8 cellular contexts compared by ENCODE assay signal in genomic region chr7:138738551-138739335, GRCh38. TPM values are rescaled to one million over a fixed set of nuclear protein-coding genes. Genes with fewer than 3 reads are reported as not detected.
A peak's percentile ranks its signal among the peaks of the same experiment; 100 is the strongest.
DNase-seq lines count a peak whose midpoint lies in the region; ATAC-seq and TF ChIP-seq lines count a peak whose summit lies in the region.

No MANE protein-coding gene starts in this region.

- H3K9me3 Mint-ChIP-seq in activated CD4-positive, alpha-beta T cell treated with anti-CD3 and anti-CD28 coated beads, Interleukin-2, amount 10 ng/mL, durations not matched to agents 7 days and 5 days, result peaks cover 5% of the 10 kb centered on the region

- no peak overlapping the region for H3K27ac Mint-ChIP-seq in activated CD4-positive, alpha-beta T cell treated with anti-CD3 and anti-CD28 coated beads, Interleukin-2, amount 10 ng/mL, durations not matched to agents 7 days and 5 days

- DNase-seq in NCI-H69 (lab: John Stamatoyannopoulos, UW) (peak; percentile 84), dedifferentiated amniotic fluid mesenchymal stem cell (ENCODE audit: extremely low spot score) (peak; percentile 88), lower leg skin (ENCODE audit: low spot score in 2 of 2) (peak; percentile 77 to 95)
- DNase-seq in activated CD4-positive, alpha-beta T cell treated with anti-CD3 and anti-CD28 coated beads, Interleukin-2, amount 10 ng/mL, durations not matched to agents 7 days and 5 days, result peak; percentile 87
- peak; percentile 62 to 67 (median 65) for DNase-seq in stimulated activated CD4-positive, alpha-beta T cell treated with anti-CD3 and anti-CD28 coated beads, TNF-alpha, amount 100 ng/mL, for 48 hours (ENCODE audit: low read depth in 3 of 3)

- H3K27me3 Mint-ChIP-seq in activated CD4-positive, alpha-beta T cell treated with anti-CD3 and anti-CD28 coated beads, Interleukin-2, amount 10 ng/mL, durations not matched to agents 7 days and 5 days, result no peaks in the 10 kb centered on the region

- H3K4me3 ChIP-seq in lower leg skin (ENCODE audit: low read depth, poor library complexity, severe bottlenecking), result no peak overlapping the region

- H3K27ac ChIP-seq in C4-2B, result no peak overlapping the region

- intact Hi-C loops in lower leg skin (cut with DNase I; ENCODE audit: low total_unique reads), result loop anchor here (10.0 kb wide), 2 partner anchors 714 to 834 kb away; no protein-coding TSS in a partner anchor

- 22 to 29% methylated on average over 14 of the region's 14 CpGs for WGBS in lower leg skin, 2 donors

- no peak overlapping the region for H3K4me3 Mint-ChIP-seq in activated CD4-positive, alpha-beta T cell treated with anti-CD3 and anti-CD28 coated beads, Interleukin-2, amount 10 ng/mL, durations not matched to agents 7 days and 5 days

- TF ChIP-seq POLR2A in lower leg skin (IDR thresholded peaks at IDR 0.05), result no peak

- ATAC-seq in GM19351 (IDR thresholded peaks at IDR 0.05; ENCODE audit: unreplicated experiment) (peak; percentile 97), HG03558 (IDR thresholded peaks at IDR 0.05; ENCODE audit: extremely low read depth, unreplicated experiment) (peak; percentile 86)

- peaks cover 7% of the 10 kb centered on the region for H3K4me1 Mint-ChIP-seq in activated CD4-positive, alpha-beta T cell treated with anti-CD3 and anti-CD28 coated beads, Interleukin-2, amount 10 ng/mL, durations not matched to agents 7 days and 5 days

- H3K36me3 Mint-ChIP-seq in activated CD4-positive, alpha-beta T cell treated with anti-CD3 and anti-CD28 coated beads, Interleukin-2, amount 10 ng/mL, durations not matched to agents 7 days and 5 days (ENCODE audit: low read depth), result no peaks in the 10 kb centered on the region

- TF ChIP-seq CTCF in C4-2B (conservative IDR thresholded peaks at IDR 0.05), result peak; percentile 99
- no peak for TF ChIP-seq CTCF in lower leg skin (IDR thresholded peaks at IDR 0.05)

- POLR2A ChIA-PET in activated CD4-positive, alpha-beta T cell treated with anti-CD3 and anti-CD28 coated beads, Interleukin-2, amount 10 ng/mL, durations not matched to agents 7 days and 5 days (lab: Charles Lee), result interaction anchor here (0.5 to 0.6 kb wide), 3 partner anchors 11 to 437 kb away, joined by 3 read pairs; no protein-coding TSS in a partner anchor

- CTCF ChIA-PET in activated CD4-positive, alpha-beta T cell treated with anti-CD3 and anti-CD28 coated beads, Interleukin-2, amount 10 ng/mL, durations not matched to agents 7 days and 5 days (lab: Charles Lee), result interaction anchor here (0.6 to 2.6 kb wide), 23 partner anchors 9 to 741 kb away, joined by 3 to 23 read pairs (median 3); no protein-coding TSS in a partner anchor

RNA-seq across cellular contexts. Expression of gene SVOPL, which starts 37.6 kb away (rescaled TPM):
- 1 to 10 TPM; 1.3 to 2.3 TPM for total RNA-seq in activated CD4-positive, alpha-beta T cell treated with anti-CD3 and anti-CD28 coated beads, Interleukin-2, amount 10 ng/mL, durations not matched to agents 7 days and 5 days
- 1 to 10 TPM in 1 of 4 donors, under 1 TPM in 1, not detected in 2; 0.21 to 1.6 TPM for total RNA-seq in lower leg skin

RNA-seq across cellular contexts. Expression of gene TMEM213, which starts 59.1 kb away (rescaled TPM):
- not detected for total RNA-seq in activated CD4-positive, alpha-beta T cell treated with anti-CD3 and anti-CD28 coated beads, Interleukin-2, amount 10 ng/mL, durations not matched to agents 7 days and 5 days
- total RNA-seq in lower leg skin, result 10 to 100 TPM in 1 of 4 donors, 1 to 10 TPM in 3; 2.5 to 13.3 (median 6.5) TPM

RNA-seq across cellular contexts. Expression of gene ATP6V0A4, which starts 59.3 kb away (rescaled TPM):
- total RNA-seq in activated CD4-positive, alpha-beta T cell treated with anti-CD3 and anti-CD28 coated beads, Interleukin-2, amount 10 ng/mL, durations not matched to agents 7 days and 5 days, result not detected
- 10 to 100 TPM in 2 of 4 donors, 1 to 10 TPM in 2; 6.0 to 34.1 (median 19.6) TPM for total RNA-seq in lower leg skin

Comparison
In these comparisons a context has a peak if more than half of its experiments do, and no peak if none do; other contexts are left out.
1. RNA of gene ATP6V0A4, which starts 59.3 kb away (total RNA-seq): 6.0 to 34.1 TPM in lower leg skin; not detected in activated CD4-positive, alpha-beta T cell treated with anti-CD3 and anti-CD28 coated beads, Interleukin-2, amount 10 ng/mL, durations not matched to agents 7 days and 5 days; every median in the first group is over 4 times any median in the second.
2. Peak in every context shown above with its lines, with median percentiles within 50 percentile points of each other: DNase-seq.